In the genomic region with DNA sequence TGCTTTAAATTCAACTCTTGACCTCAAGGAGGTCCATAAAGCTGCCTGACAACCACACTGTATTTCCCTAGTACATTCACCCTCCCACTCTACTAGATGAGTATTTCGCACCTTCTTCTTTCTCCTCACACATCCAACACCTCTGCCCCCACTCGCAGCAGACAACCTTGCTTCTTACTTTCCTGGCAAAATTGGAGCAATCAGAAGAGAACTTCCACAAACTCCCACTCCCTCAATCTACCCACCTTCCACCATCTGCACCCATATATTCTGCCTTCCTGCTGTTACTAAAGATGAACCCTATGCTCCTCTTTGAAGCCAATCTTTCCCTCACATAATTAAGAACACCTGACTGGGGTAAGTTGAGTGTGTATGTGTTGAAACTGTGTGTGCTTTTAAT, we compare ENCODE assay signal across 16 cellular contexts.
DNase-seq lines count a peak whose midpoint lies in the region; TF ChIP-seq lines count a peak whose summit lies in the region.
"Had no signal": no experiment of that assay in that cellular context is flagged by ENCODE, and none has a peak within 500 bp of the region (broad histone marks: within the 10 kb centered on the region; RNA-seq: fewer than 3 reads in every experiment).

No MANE protein-coding gene starts in this region.

- H3K27ac ChIP-seq in caudate nucleus (ENCODE audit: low read depth, low read length): peak overlapping the region; percentile 8
- H3K27ac ChIP-seq: BLaER1, C4-2B, GM23248 had no signal

- peaks cover 17% of the 10 kb centered on the region for H3K27me3 Mint-ChIP-seq in activated naive CD8-positive, alpha-beta T cell treated with anti-CD3 and anti-CD28 coated beads for 36 hours

- CTCF ChIA-PET in GM10248 (lab: Yijun Ruan, JAX): interaction anchor here (1.2 kb wide), 1 partner anchor 10 kb away, joined by 3 read pairs; no protein-coding TSS in a partner anchor

- no peaks in the 10 kb centered on the region for H3K36me3 Mint-ChIP-seq in activated naive CD8-positive, alpha-beta T cell treated with anti-CD3 and anti-CD28 coated beads for 36 hours
- H3K36me3 Mint-ChIP-seq: CD4-positive, CD25-positive, alpha-beta regulatory T cell; CD8-positive, alpha-beta T cell had no signal

- no peaks in the 10 kb centered on the region for H3K9me3 Mint-ChIP-seq in activated naive CD8-positive, alpha-beta T cell treated with anti-CD3 and anti-CD28 coated beads for 36 hours
- H3K9me3 Mint-ChIP-seq: CD8-positive, alpha-beta T cell; H9 had no signal

- POLR2A ChIA-PET in GM10248 (lab: Yijun Ruan, JAX): no interaction called here

- DNase-seq in caudate nucleus (lab: John Stamatoyannopoulos, UW) (peak in 23 of 61 donors; percentile 15 to 85 (median 38)), inferior parietal cortex (ENCODE audit: extremely low spot score) (peak; percentile 55), superior temporal gyrus (ENCODE audit: extremely low spot score) (peak; percentile 67), HuH-7 (ENCODE audit: low spot score) (no peak), GM10248 (ENCODE audit: extremely low spot score) (no peak)
- DNase-seq in activated naive CD8-positive, alpha-beta T cell treated with anti-CD3 and anti-CD28 coated beads for 36 hours: no peak
- DNase-seq: Caco-2; CD4-positive, CD25-positive, alpha-beta regulatory T cell; CD8-positive, alpha-beta T cell; DMS153; DND-41; GM23248; H9 had no signal

- no peak overlapping the region for H3K27ac Mint-ChIP-seq in activated naive CD8-positive, alpha-beta T cell treated with anti-CD3 and anti-CD28 coated beads for 36 hours
- H3K27ac Mint-ChIP-seq: B cell; CD4-positive, CD25-positive, alpha-beta regulatory T cell; CD8-positive, alpha-beta T cell; H9 had no signal

- no peak for TF ChIP-seq CTCF in GM10248 (IDR thresholded peaks at IDR 0.05; ENCODE audit: control extremely low read depth, extremely low read depth, low read depth, missing control alignments)

- no peak overlapping the region for H3K4me3 Mint-ChIP-seq in activated naive CD8-positive, alpha-beta T cell treated with anti-CD3 and anti-CD28 coated beads for 36 hours
- H3K4me3 Mint-ChIP-seq: B cell; CD4-positive, CD25-positive, alpha-beta regulatory T cell; CD8-positive, alpha-beta T cell; H9 had no signal

- H3K4me1 Mint-ChIP-seq in activated naive CD8-positive, alpha-beta T cell treated with anti-CD3 and anti-CD28 coated beads for 36 hours: no peaks in the 10 kb centered on the region
- H3K4me1 Mint-ChIP-seq: B cell; CD4-positive, CD25-positive, alpha-beta regulatory T cell had no signal

Comparison
In these comparisons a context has a peak if more than half of its experiments do, and no peak if none do; other contexts are left out.
1. DNase-seq: peak in inferior parietal cortex (single experiment) and superior temporal gyrus (single experiment); none in HuH-7 (single experiment), GM10248 (single experiment) and activated naive CD8-positive, alpha-beta T cell treated with anti-CD3 and anti-CD28 coated beads for 36 hours (single experiment).